ENCODE assay signal across 22 cellular contexts in the genomic region with DNA sequence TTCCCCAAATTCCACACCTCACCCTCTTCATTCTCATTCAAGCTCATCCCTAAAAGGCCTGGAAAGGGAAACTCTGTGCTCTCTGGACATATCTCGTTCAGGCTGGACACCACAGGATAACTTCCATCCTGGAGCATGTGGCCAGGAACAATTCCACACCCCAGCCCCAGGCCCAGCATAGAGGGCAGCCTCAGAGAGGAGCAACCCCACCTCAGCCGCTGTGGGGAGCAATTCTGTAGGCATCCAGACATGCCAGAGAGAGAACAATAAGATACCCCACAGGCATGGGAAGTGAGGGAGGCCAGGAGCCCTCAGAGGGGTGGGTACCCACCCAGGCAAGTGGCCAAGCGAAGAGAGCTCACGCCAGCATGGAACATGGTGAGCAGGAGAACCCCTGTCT.
"Had no signal": no experiment of that assay in that cellular context is flagged by ENCODE, and none has a peak within 500 bp of the region (broad histone marks: within the 10 kb centered on the region; RNA-seq: fewer than 3 reads in every experiment).

No MANE protein-coding gene starts in this region.

- H3K36me3 Mint-ChIP-seq: activated CD8-positive, alpha-beta memory T cell treated with anti-CD3 and anti-CD28 coated beads, Interleukin-2, amount 10 ng/mL, durations not matched to agents 7 days and 5 days; activated naive CD8-positive, alpha-beta T cell treated with anti-CD3 and anti-CD28 coated beads for 36 hours; immature natural killer cell; naive thymus-derived CD4-positive, alpha-beta T cell; stimulated activated memory B cell treated with anti-CD40 and anti-IgM and Interleukin-4, amounts not matched to agents 10 μg/mL and 1 μg/mL and 100 μg/mL, for 72 hours had no signal

- H3K27ac Mint-ChIP-seq: activated CD4-positive, alpha-beta memory T cell treated with anti-CD3 and anti-CD28 coated beads, Interleukin-2, amount 10 ng/mL, durations not matched to agents 7 days and 5 days; activated CD4-positive, alpha-beta T cell treated with anti-CD3 and anti-CD28 coated beads for 36 hours; activated CD8-positive, alpha-beta memory T cell treated with anti-CD3 and anti-CD28 coated beads, Interleukin-2, amount 10 ng/mL, durations not matched to agents 7 days and 5 days; activated naive CD8-positive, alpha-beta T cell treated with anti-CD3 and anti-CD28 coated beads for 36 hours; naive thymus-derived CD4-positive, alpha-beta T cell; stimulated activated memory B cell treated with anti-CD40 and anti-IgM and Interleukin-4, amounts not matched to agents 10 μg/mL and 1 μg/mL and 100 μg/mL, for 72 hours; T-helper 2 cell treated with Interferon-gamma antibody and Interleukin-4, amounts not matched to agents 5 μg/mL and 100 μg/mL, for 36 hours; type B pancreatic cell had no signal

- H3K4me1 Mint-ChIP-seq: activated CD4-positive, alpha-beta memory T cell treated with anti-CD3 and anti-CD28 coated beads, Interleukin-2, amount 10 ng/mL, durations not matched to agents 7 days and 5 days; activated CD4-positive, alpha-beta T cell treated with anti-CD3 and anti-CD28 coated beads for 36 hours; activated CD8-positive, alpha-beta memory T cell treated with anti-CD3 and anti-CD28 coated beads, Interleukin-2, amount 10 ng/mL, durations not matched to agents 7 days and 5 days; activated naive CD8-positive, alpha-beta T cell treated with anti-CD3 and anti-CD28 coated beads for 36 hours; activated T-helper 17 cell treated with anti-CD3 and anti-CD28 coated beads, Interleukin-2, amount 50 U/mL, for 72 hours; immature natural killer cell; stimulated activated memory B cell treated with anti-CD40 and anti-IgM and Interleukin-4, amounts not matched to agents 10 μg/mL and 1 μg/mL and 100 μg/mL, for 72 hours had no signal

- H3K9me3 ChIP-seq: gastroesophageal sphincter, heart right ventricle, testis had no signal

- H3K27me3 ChIP-seq: gastroesophageal sphincter, heart right ventricle, testis had no signal

- DNase-seq: activated CD4-positive, alpha-beta memory T cell treated with anti-CD3 and anti-CD28 coated beads, Interleukin-2, amount 10 ng/mL, durations not matched to agents 7 days and 5 days; activated CD4-positive, alpha-beta T cell treated with anti-CD3 and anti-CD28 coated beads for 36 hours; activated CD8-positive, alpha-beta memory T cell treated with anti-CD3 and anti-CD28 coated beads, Interleukin-2, amount 10 ng/mL, durations not matched to agents 7 days and 5 days; activated naive CD4-positive, alpha-beta T cell; activated naive CD8-positive, alpha-beta T cell treated with anti-CD3 and anti-CD28 coated beads for 36 hours; amygdala; central memory CD4-positive, alpha-beta T cell; cortex of kidney; heart right ventricle; immature natural killer cell; left ventricle myocardium superior; naive thymus-derived CD4-positive, alpha-beta T cell; nucleus accumbens; posterior cingulate gyrus; small intestine; stimulated activated CD4-positive, alpha-beta T cell treated with anti-CD3 and anti-CD28 coated beads, Interleukin-4, amount 100 ng/mL, for 1 hour; testis had no signal

- H3K27ac ChIP-seq: heart right ventricle, testis had no signal

- H3K27me3 Mint-ChIP-seq: type B pancreatic cell had no signal

- H3K9me3 Mint-ChIP-seq: activated CD4-positive, alpha-beta memory T cell treated with anti-CD3 and anti-CD28 coated beads, Interleukin-2, amount 10 ng/mL, durations not matched to agents 7 days and 5 days; activated naive CD8-positive, alpha-beta T cell treated with anti-CD3 and anti-CD28 coated beads for 36 hours; activated T-helper 17 cell treated with anti-CD3 and anti-CD28 coated beads, Interleukin-2, amount 50 U/mL, for 72 hours; stimulated activated memory B cell treated with anti-CD40 and anti-IgM and Interleukin-4, amounts not matched to agents 10 μg/mL and 1 μg/mL and 100 μg/mL, for 72 hours; T-helper 2 cell treated with Interferon-gamma antibody and Interleukin-4, amounts not matched to agents 5 μg/mL and 100 μg/mL, for 36 hours; type B pancreatic cell had no signal

- H3K4me3 ChIP-seq: gastroesophageal sphincter, heart right ventricle, testis had no signal

- H3K4me3 Mint-ChIP-seq: activated CD4-positive, alpha-beta memory T cell treated with anti-CD3 and anti-CD28 coated beads, Interleukin-2, amount 10 ng/mL, durations not matched to agents 7 days and 5 days; activated CD4-positive, alpha-beta T cell treated with anti-CD3 and anti-CD28 coated beads for 36 hours; activated CD8-positive, alpha-beta memory T cell treated with anti-CD3 and anti-CD28 coated beads, Interleukin-2, amount 10 ng/mL, durations not matched to agents 7 days and 5 days; activated naive CD8-positive, alpha-beta T cell treated with anti-CD3 and anti-CD28 coated beads for 36 hours; activated T-helper 17 cell treated with anti-CD3 and anti-CD28 coated beads, Interleukin-2, amount 50 U/mL, for 72 hours; immature natural killer cell; naive thymus-derived CD4-positive, alpha-beta T cell; stimulated activated memory B cell treated with anti-CD40 and anti-IgM and Interleukin-4, amounts not matched to agents 10 μg/mL and 1 μg/mL and 100 μg/mL, for 72 hours; T-helper 2 cell treated with Interferon-gamma antibody and Interleukin-4, amounts not matched to agents 5 μg/mL and 100 μg/mL, for 36 hours; type B pancreatic cell had no signal

- H3K4me1 ChIP-seq: testis had no signal

- ATAC-seq: activated CD4-positive, alpha-beta T cell treated with anti-CD3 and anti-CD28 coated beads for 36 hours; activated CD8-positive, alpha-beta memory T cell treated with anti-CD3 and anti-CD28 coated beads, Interleukin-2, amount 10 ng/mL, durations not matched to agents 7 days and 5 days; activated T-helper 17 cell treated with anti-CD3 and anti-CD28 coated beads, Interleukin-2, amount 50 U/mL, for 72 hours; gastroesophageal sphincter; heart right ventricle; left ventricle myocardium superior; naive thymus-derived CD4-positive, alpha-beta T cell; stimulated activated memory B cell treated with anti-CD40 and anti-IgM and Interleukin-4, amounts not matched to agents 10 μg/mL and 1 μg/mL and 100 μg/mL, for 72 hours had no signal
